Comparison of ENCODE assay signal across 1 cellular context in the genomic region with DNA sequence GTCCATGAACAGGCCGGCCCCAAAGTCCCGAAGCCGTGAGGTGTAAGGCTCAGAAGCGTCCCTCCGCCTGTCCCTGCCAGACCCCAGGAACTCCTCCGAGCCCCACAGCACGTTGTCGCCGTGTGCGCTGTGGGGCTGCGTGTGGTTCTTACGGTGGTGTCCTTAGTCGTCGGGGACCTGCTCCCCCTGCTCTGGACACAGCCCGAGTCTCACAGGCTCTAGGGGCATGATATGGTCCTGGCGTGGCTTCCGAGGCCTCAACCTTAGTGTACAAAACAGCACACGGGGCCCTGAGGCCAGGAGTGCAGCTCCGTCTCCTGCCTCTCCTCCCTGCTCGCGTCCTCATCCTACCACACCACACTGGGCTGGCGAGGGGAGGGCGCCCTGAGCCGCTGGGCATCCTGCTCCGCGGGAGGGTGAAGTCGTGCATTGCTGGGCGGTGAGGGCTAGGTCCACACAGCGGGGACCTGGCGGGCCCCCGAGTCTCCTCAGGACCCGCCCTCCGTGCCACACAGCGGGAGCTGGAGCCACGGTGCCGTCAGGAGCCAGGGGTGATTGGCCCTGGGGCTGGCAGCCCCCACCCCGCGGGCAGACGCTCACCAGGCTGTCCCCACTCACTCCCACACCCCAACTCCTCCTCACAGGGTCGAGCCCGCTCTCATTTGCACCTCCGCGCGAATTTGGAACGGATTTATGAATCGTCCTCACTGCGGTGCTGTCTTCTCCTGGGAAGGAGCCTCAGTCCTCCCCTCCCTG.
TF ChIP-seq lines count a peak whose summit lies in the region.

No MANE protein-coding gene starts in this region.

TF ChIP-seq in H1, 55 proteins besides CTCF, POLR2A, EP300 and RAD21:
- TF ChIP-seq EZH2 (IDR thresholded peaks at IDR 0.05; ENCODE audit: low read depth, low read length, severe bottlenecking) (peak; percentile 24), SIRT6 (IDR thresholded peaks at IDR 0.05; ENCODE audit: low read length) (no peak), KDM1A (IDR thresholded peaks at IDR 0.05; ENCODE audit: borderline replicate concordance, low read length) (no peak), POLR2AphosphoS5 (IDR thresholded peaks at IDR 0.05; ENCODE audit: low read depth, low read length) (no peak), CEBPB (IDR thresholded peaks at IDR 0.05; ENCODE audit: low read depth, low read length) (no peak)
TF ChIP-seq in H1: peak in this region for 1.
